In the genomic region with DNA sequence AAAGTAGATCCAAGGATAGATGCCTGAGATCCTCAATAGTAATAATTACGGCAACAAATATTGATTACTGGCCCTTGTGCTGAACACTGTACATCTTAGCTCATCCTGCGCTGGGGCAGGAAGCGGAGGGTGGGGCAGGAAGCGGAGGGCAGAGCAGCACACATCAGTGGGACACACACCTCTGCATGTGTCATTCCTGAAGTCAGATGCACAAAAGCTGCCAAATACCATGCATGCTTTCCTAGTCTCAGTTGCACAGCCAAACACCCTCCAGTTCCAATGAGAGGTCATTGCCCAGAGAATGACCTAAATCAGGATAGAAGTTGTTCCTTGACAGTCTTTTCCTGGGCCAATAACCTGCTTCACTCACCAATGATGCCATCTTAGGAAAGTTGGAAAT, we compare ENCODE assay signal across 13 cellular contexts.
DNase-seq lines count a peak whose midpoint lies in the region; ATAC-seq lines count a peak whose summit lies in the region.
"Had no signal": no experiment of that assay in that cellular context is flagged by ENCODE, and none has a peak within 500 bp of the region (broad histone marks: within the 10 kb centered on the region; RNA-seq: fewer than 3 reads in every experiment).

No MANE protein-coding gene starts in this region.

- H3K4me3 Mint-ChIP-seq in T-helper 17 cell = peak overlapping the region; percentile 66
- peak overlapping the region; percentile 45 for H3K4me3 Mint-ChIP-seq in activated naive CD8-positive, alpha-beta T cell treated with anti-CD3 and anti-CD28 coated beads, Interleukin-2, amount 10 ng/mL, durations not matched to agents 7 days and 5 days
- H3K4me3 Mint-ChIP-seq: neural progenitor cell had no signal

- no peaks in the 10 kb centered on the region for H3K36me3 ChIP-seq in neuronal stem cell (replicated peaks in 1 of 2; ENCODE audit: control insufficient read depth in 2 of 2, insufficient read depth in 2 of 2, low read length in 2 of 2)
- H3K36me3 ChIP-seq: neural progenitor cell, thoracic aorta had no signal

- WGBS in neuronal stem cell (ENCODE audit: extremely low coverage in 2 of 2, insufficient read length in 2 of 2, insufficient replicate concordance in 1 of 2), 2 donors = no CpG with 5 or more reads among the region's 4 CpGs

- ATAC-seq in T-helper 17 cell = peak; percentile 88
- ATAC-seq in activated naive CD8-positive, alpha-beta T cell treated with anti-CD3 and anti-CD28 coated beads, Interleukin-2, amount 10 ng/mL, durations not matched to agents 7 days and 5 days (ENCODE audit: low read depth) = peak; percentile 92

- no peak overlapping the region for H3K14ac ChIP-seq in neuronal stem cell (ENCODE audit: low read length)

- H2BK5ac ChIP-seq in neuronal stem cell (ENCODE audit: low read length) = no peak overlapping the region

- no peaks in the 10 kb centered on the region for H3K27me3 Mint-ChIP-seq in T-helper 17 cell
- H3K27me3 Mint-ChIP-seq in activated naive CD8-positive, alpha-beta T cell treated with anti-CD3 and anti-CD28 coated beads, Interleukin-2, amount 10 ng/mL, durations not matched to agents 7 days and 5 days = no peaks in the 10 kb centered on the region

- no peak overlapping the region for H3K4me3 ChIP-seq in neuronal stem cell (ENCODE audit: low read length in 2 of 2)
- H3K4me3 ChIP-seq: neural progenitor cell, thoracic aorta had no signal

- no peak overlapping the region for H4K91ac ChIP-seq in neuronal stem cell (ENCODE audit: low read depth, low read length, poor library complexity)

- H2AFZ ChIP-seq in neuronal stem cell (ENCODE audit: low read length) = no peak overlapping the region
- H2AFZ ChIP-seq: neural progenitor cell had no signal

- H3K27ac ChIP-seq in neuronal stem cell (replicated peaks; ENCODE audit: low read length) (no peak overlapping the region), caudate nucleus (ENCODE audit: low read depth, low read length) (no peak overlapping the region)
- H3K27ac ChIP-seq: neural progenitor cell, thoracic aorta had no signal

- H3K4me1 Mint-ChIP-seq in T-helper 17 cell = peaks cover 27% of the 10 kb centered on the region
- peaks cover 11% of the 10 kb centered on the region for H3K4me1 Mint-ChIP-seq in activated naive CD8-positive, alpha-beta T cell treated with anti-CD3 and anti-CD28 coated beads, Interleukin-2, amount 10 ng/mL, durations not matched to agents 7 days and 5 days
- H3K4me1 Mint-ChIP-seq: neural progenitor cell had no signal

- H2BK15ac ChIP-seq in neuronal stem cell (ENCODE audit: low read length) = no peak overlapping the region

- H2BK120ac ChIP-seq in neuronal stem cell (ENCODE audit: low read depth, low read length) = no peak overlapping the region

- H3K36me3 Mint-ChIP-seq in T-helper 17 cell (ENCODE audit: low read depth) = no peaks in the 10 kb centered on the region
- H3K36me3 Mint-ChIP-seq in activated naive CD8-positive, alpha-beta T cell treated with anti-CD3 and anti-CD28 coated beads, Interleukin-2, amount 10 ng/mL, durations not matched to agents 7 days and 5 days = no peaks in the 10 kb centered on the region
- H3K36me3 Mint-ChIP-seq: neural progenitor cell had no signal

- H3K9me3 Mint-ChIP-seq in activated naive CD8-positive, alpha-beta T cell treated with anti-CD3 and anti-CD28 coated beads, Interleukin-2, amount 10 ng/mL, durations not matched to agents 7 days and 5 days = no peaks in the 10 kb centered on the region
- H3K9me3 Mint-ChIP-seq: neural progenitor cell had no signal

- DNase-seq in EL (peak; percentile 47), T-helper 17 cell (no peak), neuronal stem cell (ENCODE audit: low spot score) (no peak), amniotic stem cell (lab: John Stamatoyannopoulos, UW) (no peak), hypothalamus (lab: John Stamatoyannopoulos, UW) (no peak), NCI-H446 (lab: John Stamatoyannopoulos, UW) (no peak), caudate nucleus (lab: John Stamatoyannopoulos, UW) (no peak)
- DNase-seq in activated naive CD8-positive, alpha-beta T cell treated with anti-CD3 and anti-CD28 coated beads, Interleukin-2, amount 10 ng/mL, durations not matched to agents 7 days and 5 days = no peak
- DNase-seq: Karpas-422, NCI-H524 treated with DMSO at 0.1 percent for 48 hours, SK-N-SH had no signal

- peak overlapping the region; percentile 76 for H3K18ac ChIP-seq in neuronal stem cell (ENCODE audit: low read length)

- H3K27me3 ChIP-seq in neuronal stem cell (ENCODE audit: control insufficient read depth in 3 of 3, insufficient read depth in 3 of 3, low read depth in 1 of 3, low read length in 3 of 3) = peaks cover 0 to 2% (median 0%) of the 10 kb centered on the region in 3 experiments
- H3K27me3 ChIP-seq: neural progenitor cell had no signal

- H3K9ac ChIP-seq in neuronal stem cell (ENCODE audit: low read depth, low read length, poor library complexity) = no peak overlapping the region
- H3K9ac ChIP-seq: neural progenitor cell, SK-N-SH had no signal

- H3K79me1 ChIP-seq in neuronal stem cell (ENCODE audit: low read depth, low read length) = no peaks in the 10 kb centered on the region

- H3K4me1 ChIP-seq in neuronal stem cell (ENCODE audit: control insufficient read depth in 2 of 2, insufficient read depth in 1 of 2, low read depth in 1 of 2, low read length in 2 of 2) = peaks cover 0 to 3% of the 10 kb centered on the region in 2 donors
- H3K4me1 ChIP-seq: neural progenitor cell had no signal

- H2AK5ac ChIP-seq in neuronal stem cell (ENCODE audit: low read depth, low read length) = no peak overlapping the region

- H3K23ac ChIP-seq in neuronal stem cell (ENCODE audit: low read depth, low read length, poor library complexity) = no peak overlapping the region

- POLR2A ChIA-PET in activated naive CD8-positive, alpha-beta T cell treated with anti-CD3 and anti-CD28 coated beads, Interleukin-2, amount 10 ng/mL, durations not matched to agents 7 days and 5 days (lab: Charles Lee) = no interaction called here

- H3K27ac Mint-ChIP-seq in T-helper 17 cell = no peak overlapping the region
- peak overlapping the region; percentile 38 for H3K27ac Mint-ChIP-seq in activated naive CD8-positive, alpha-beta T cell treated with anti-CD3 and anti-CD28 coated beads, Interleukin-2, amount 10 ng/mL, durations not matched to agents 7 days and 5 days
- H3K27ac Mint-ChIP-seq: neural progenitor cell had no signal

- H3K4ac ChIP-seq in neuronal stem cell (ENCODE audit: low read length) = no peak overlapping the region

- H3K4me2 ChIP-seq in neuronal stem cell (ENCODE audit: insufficient read depth, low read length, poor library complexity, severe bottlenecking) = no peak overlapping the region
- H3K4me2 ChIP-seq: neural progenitor cell, SK-N-SH had no signal

- no peaks in the 10 kb centered on the region for H3K9me3 ChIP-seq in T-helper 17 cell (ENCODE audit: control insufficient read depth, low read length, poor library complexity, severe bottlenecking)
- no peaks in the 10 kb centered on the region for H3K9me3 ChIP-seq in neuronal stem cell (replicated peaks in 1 of 2; ENCODE audit: control insufficient read depth in 2 of 2, insufficient read depth in 1 of 2, low read depth in 1 of 2, low read length in 2 of 2)
- H3K9me3 ChIP-seq: SK-N-SH, thoracic aorta had no signal

- no peak overlapping the region for H2BK12ac ChIP-seq in neuronal stem cell (ENCODE audit: low read length)

- no peak overlapping the region for H4K8ac ChIP-seq in neuronal stem cell (ENCODE audit: low read depth, low read length)
